ENCODE assay signal across 10 cellular contexts in the genomic region with DNA sequence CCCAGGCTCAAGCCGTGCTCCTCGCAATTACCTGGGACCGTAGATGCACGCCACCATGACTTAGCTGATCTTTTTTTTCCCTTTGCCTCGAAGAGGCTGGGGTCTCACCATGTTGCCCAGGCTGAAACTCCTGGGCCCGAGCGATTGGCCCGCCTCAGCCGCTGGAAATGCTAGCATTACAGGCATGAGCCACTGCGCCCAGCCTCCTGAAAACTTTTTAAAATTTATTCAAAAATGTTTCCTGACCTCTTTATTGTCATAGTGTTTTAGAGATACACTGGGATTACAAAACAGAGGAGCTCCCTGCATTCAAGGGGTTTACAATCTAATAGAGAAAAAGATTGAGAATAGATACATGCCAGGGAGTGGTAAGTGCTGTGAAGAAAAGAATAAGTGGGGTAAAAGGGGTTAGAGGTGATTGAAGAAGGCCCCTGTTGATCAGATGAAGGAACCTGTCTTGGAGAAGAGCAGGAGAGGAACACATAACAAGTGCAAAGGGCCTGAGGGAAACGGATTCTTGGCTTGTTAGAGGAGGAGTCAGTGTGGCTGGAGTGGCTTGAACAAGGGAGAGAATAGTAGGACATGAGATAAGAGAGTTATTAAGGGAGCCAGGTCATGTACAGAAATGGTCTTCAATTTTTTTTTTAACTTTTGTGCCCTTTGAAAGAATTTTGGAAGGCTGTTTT. TPM values are rescaled to one million over a fixed set of nuclear protein-coding genes. Genes with fewer than 3 reads are reported as not detected.
DNase-seq lines count a peak whose midpoint lies in the region; ATAC-seq and TF ChIP-seq lines count a peak whose summit lies in the region.
"Had no signal": no experiment of that assay in that cellular context is flagged by ENCODE, and none has a peak within 500 bp of the region (broad histone marks: within the 10 kb centered on the region; RNA-seq: fewer than 3 reads in every experiment).

No MANE protein-coding gene starts in this region.

- H3K9me3 Mint-ChIP-seq in activated CD4-positive, alpha-beta memory T cell treated with anti-CD3 and anti-CD28 coated beads for 36 hours = no peaks in the 10 kb centered on the region
- no peaks in the 10 kb centered on the region for H3K9me3 Mint-ChIP-seq in memory B cell

- H3K36me3 Mint-ChIP-seq in activated CD4-positive, alpha-beta memory T cell treated with anti-CD3 and anti-CD28 coated beads for 36 hours = no peaks in the 10 kb centered on the region
- no peaks in the 10 kb centered on the region for H3K36me3 Mint-ChIP-seq in memory B cell

- H3K27me3 Mint-ChIP-seq in activated CD4-positive, alpha-beta memory T cell treated with anti-CD3 and anti-CD28 coated beads for 36 hours = no peaks in the 10 kb centered on the region
- H3K27me3 Mint-ChIP-seq in memory B cell = no peaks in the 10 kb centered on the region

- no peak for TF ChIP-seq CTCF in 22Rv1 (IDR thresholded peaks at IDR 0.05)

- DNase-seq in activated CD4-positive, alpha-beta memory T cell treated with anti-CD3 and anti-CD28 coated beads for 36 hours = no peak
- DNase-seq in memory B cell (ENCODE audit: low spot score in 2 of 2) (no peak), DMS114 treated with DMSO at 0.1 percent for 48 hours (lab: John Stamatoyannopoulos, UW; ENCODE audit: unreplicated experiment) (no peak), caudate nucleus (lab: John Stamatoyannopoulos, UW) (no peak)
- DNase-seq in stimulated activated CD4-positive, alpha-beta T cell treated with anti-CD3 and anti-CD28 coated beads, Interleukin-4, amount 100 ng/mL, for 4 hours = no peak
- no peak for DNase-seq in NK-92 treated with Interleukin-12 subunit alpha and Interleukin-12 subunit beta, amount 100 ng/mL, for 24 hours (lab: John Stamatoyannopoulos, UW)
- DNase-seq: DMS79 treated with DMSO at 0.1 percent for 48 hours; effector CD4-positive, alpha-beta T cell had no signal

- peak overlapping the region; percentile 70 for H3K27ac Mint-ChIP-seq in activated CD4-positive, alpha-beta memory T cell treated with anti-CD3 and anti-CD28 coated beads for 36 hours
- H3K27ac Mint-ChIP-seq in memory B cell = peak overlapping the region; percentile 9

- H3K27ac ChIP-seq in 22Rv1 (peak overlapping the region; percentile 96; the same call in 1 of the 2 replicates), caudate nucleus (ENCODE audit: low read depth, low read length) (no peak overlapping the region)

- peak overlapping the region; percentile 95; the same call in 1 of the 2 replicates for H3K4me3 ChIP-seq in GM08714 (ENCODE audit: low read length)

- no peak for ATAC-seq in memory B cell (ENCODE audit: low read depth)

- peaks cover 28% of the 10 kb centered on the region for H3K4me1 Mint-ChIP-seq in activated CD4-positive, alpha-beta memory T cell treated with anti-CD3 and anti-CD28 coated beads for 36 hours (ENCODE audit: low read depth)
- H3K4me1 Mint-ChIP-seq in memory B cell = peaks cover 27% of the 10 kb centered on the region

- CTCF ChIA-PET in activated CD4-positive, alpha-beta memory T cell treated with anti-CD3 and anti-CD28 coated beads for 36 hours (lab: Charles Lee) = interaction anchor here (1.1 to 1.2 kb wide), 2 partner anchors 126 to 212 kb away, joined by 3 read pairs; no protein-coding TSS in a partner anchor

- intact Hi-C loops in activated CD4-positive, alpha-beta memory T cell treated with anti-CD3 and anti-CD28 coated beads for 36 hours (cut with micrococcal nuclease) = loop anchor here (5.0 to 10.0 kb wide), 2 partner anchors 45 to 582 kb away; no protein-coding TSS in a partner anchor

- POLR2A ChIA-PET in activated CD4-positive, alpha-beta memory T cell treated with anti-CD3 and anti-CD28 coated beads for 36 hours (lab: Charles Lee) = interaction anchor here (0.7 to 0.9 kb wide), 2 partner anchors 582 to 1454 kb away, joined by 3 read pairs; no protein-coding TSS in a partner anchor

- H3K4me3 Mint-ChIP-seq in activated CD4-positive, alpha-beta memory T cell treated with anti-CD3 and anti-CD28 coated beads for 36 hours = peak overlapping the region; percentile 91
- H3K4me3 Mint-ChIP-seq in memory B cell = peak overlapping the region; percentile 1

RNA-seq across cellular contexts. Expression of a gene that starts 1.7 kb away (rescaled TPM):
- 10 to 100 TPM; 26.9 to 27.9 TPM for total RNA-seq in activated CD4-positive, alpha-beta memory T cell treated with anti-CD3 and anti-CD28 coated beads for 36 hours
